Comparison of ENCODE assay signal across 1 cellular context in the genomic region with DNA sequence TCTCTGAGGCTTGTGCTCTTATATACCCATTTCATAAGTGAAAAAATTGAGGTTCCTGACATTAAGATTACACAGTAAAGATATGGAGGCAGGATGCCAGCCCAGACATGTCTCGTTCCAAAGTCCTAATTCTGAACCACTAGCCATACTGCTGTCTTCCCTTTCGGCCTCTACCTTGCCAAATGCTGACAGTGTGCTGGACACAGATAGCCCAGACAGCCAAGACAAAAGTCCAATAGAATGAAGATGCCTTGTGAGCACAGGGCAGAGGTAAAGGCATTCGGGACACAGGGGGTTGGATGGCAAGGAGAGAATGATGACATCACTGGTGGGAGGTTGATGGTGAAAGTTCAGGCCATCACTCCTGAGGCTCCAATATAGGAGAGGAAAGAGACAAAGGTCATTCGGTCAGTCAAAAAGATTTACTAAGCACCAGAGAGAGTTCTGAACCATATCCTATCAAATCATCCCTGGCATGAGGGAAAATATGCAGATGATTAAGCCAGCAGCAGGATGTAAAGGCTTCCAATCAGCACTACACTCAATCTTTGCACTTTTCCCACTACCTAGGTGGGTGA.
A peak's percentile ranks its signal among the peaks of the same experiment; 100 is the strongest.
TF ChIP-seq lines count a peak whose summit lies in the region.

No MANE protein-coding gene starts in this region.

TF ChIP-seq in HepG2, 621 proteins besides CTCF, POLR2A, EP300 and RAD21 (continued from another document and continues in another):
- TF ChIP-seq ARNT (IDR thresholded peaks at IDR 0.05) = no peak
- TF ChIP-seq, protein P1, sequence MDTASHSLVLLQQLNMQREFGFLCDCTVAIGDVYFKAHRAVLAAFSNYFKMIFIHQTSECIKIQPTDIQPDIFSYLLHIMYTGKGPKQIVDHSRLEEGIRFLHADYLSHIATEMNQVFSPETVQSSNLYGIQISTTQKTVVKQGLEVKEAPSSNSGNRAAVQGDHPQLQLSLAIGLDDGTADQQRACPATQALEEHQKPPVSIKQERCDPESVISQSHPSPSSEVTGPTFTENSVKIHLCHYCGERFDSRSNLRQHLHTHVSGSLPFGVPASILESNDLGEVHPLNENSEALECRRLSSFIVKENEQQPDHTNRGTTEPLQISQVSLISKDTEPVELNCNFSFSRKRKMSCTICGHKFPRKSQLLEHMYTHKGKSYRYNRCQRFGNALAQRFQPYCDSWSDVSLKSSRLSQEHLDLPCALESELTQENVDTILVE (CRISPR knock-in tag; IDR thresholded peaks at IDR 0.05) = no peak
- TF ChIP-seq SP4 (CRISPR knock-in tag; IDR thresholded peaks at IDR 0.05) = no peak
- TF ChIP-seq PAWR (CRISPR knock-in tag; IDR thresholded peaks at IDR 0.05; ENCODE audit: borderline replicate concordance) = no peak
- TF ChIP-seq ADNP (CRISPR knock-in tag; IDR thresholded peaks at IDR 0.05) = peak; percentile 42; the same call in 1 of the 2 replicates
- TF ChIP-seq ARID2 (CRISPR knock-in tag; IDR thresholded peaks at IDR 0.05; ENCODE audit: borderline replicate concordance) = no peak
- TF ChIP-seq, protein P2, sequence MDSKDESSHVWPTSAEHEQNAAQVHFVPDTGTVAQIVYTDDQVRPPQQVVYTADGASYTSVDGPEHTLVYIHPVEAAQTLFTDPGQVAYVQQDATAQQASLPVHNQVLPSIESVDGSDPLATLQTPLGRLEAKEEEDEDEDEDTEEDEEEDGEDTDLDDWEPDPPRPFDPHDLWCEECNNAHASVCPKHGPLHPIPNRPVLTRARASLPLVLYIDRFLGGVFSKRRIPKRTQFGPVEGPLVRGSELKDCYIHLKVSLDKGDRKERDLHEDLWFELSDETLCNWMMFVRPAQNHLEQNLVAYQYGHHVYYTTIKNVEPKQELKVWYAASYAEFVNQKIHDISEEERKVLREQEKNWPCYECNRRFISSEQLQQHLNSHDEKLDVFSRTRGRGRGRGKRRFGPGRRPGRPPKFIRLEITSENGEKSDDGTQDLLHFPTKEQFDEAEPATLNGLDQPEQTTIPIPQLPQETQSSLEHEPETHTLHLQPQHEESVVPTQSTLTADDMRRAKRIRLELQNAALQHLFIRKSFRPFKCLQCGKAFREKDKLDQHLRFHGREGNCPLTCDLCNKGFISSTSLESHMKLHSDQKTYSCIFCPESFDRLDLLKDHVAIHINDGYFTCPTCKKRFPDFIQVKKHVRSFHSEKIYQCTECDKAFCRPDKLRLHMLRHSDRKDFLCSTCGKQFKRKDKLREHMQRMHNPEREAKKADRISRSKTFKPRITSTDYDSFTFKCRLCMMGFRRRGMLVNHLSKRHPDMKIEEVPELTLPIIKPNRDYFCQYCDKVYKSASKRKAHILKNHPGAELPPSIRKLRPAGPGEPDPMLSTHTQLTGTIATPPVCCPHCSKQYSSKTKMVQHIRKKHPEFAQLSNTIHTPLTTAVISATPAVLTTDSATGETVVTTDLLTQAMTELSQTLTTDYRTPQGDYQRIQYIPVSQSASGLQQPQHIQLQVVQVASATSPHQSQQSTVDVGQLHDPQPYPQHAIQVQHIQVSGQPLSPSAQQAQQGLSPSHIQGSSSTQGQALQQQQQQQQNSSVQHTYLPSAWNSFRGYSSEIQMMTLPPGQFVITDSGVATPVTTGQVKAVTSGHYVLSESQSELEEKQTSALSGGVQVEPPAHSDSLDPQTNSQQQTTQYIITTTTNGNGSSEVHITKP (CRISPR knock-in tag; IDR thresholded peaks at IDR 0.05; ENCODE audit: low read depth) = no peak
- TF ChIP-seq ZNF780A (CRISPR knock-in tag; IDR thresholded peaks at IDR 0.05) = no peak
- no peak for TF ChIP-seq ZNF3 (CRISPR knock-in tag; IDR thresholded peaks at IDR 0.05)
- TF ChIP-seq HMGA1 (CRISPR knock-in tag; conservative IDR thresholded peaks at IDR 0.05) = no peak
- TF ChIP-seq, protein P3, sequence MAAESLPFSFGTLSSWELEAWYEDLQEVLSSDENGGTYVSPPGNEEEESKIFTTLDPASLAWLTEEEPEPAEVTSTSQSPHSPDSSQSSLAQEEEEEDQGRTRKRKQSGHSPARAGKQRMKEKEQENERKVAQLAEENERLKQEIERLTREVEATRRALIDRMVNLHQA (CRISPR knock-in tag; IDR thresholded peaks at IDR 0.05) = no peak
- TF ChIP-seq ZNF768 (CRISPR knock-in tag; IDR thresholded peaks at IDR 0.05) = no peak
- TF ChIP-seq HOXD1 (CRISPR knock-in tag; IDR thresholded peaks at IDR 0.05) = no peak
- no peak for TF ChIP-seq GMEB2 (CRISPR knock-in tag; IDR thresholded peaks at IDR 0.05; ENCODE audit: low read depth)
- peak; percentile 71 for TF ChIP-seq HNF4A (CRISPR knock-in tag; IDR thresholded peaks at IDR 0.05)
- no peak for TF ChIP-seq TMF1 (CRISPR knock-in tag; IDR thresholded peaks at IDR 0.05; ENCODE audit: low read depth)
- TF ChIP-seq KAT7 (CRISPR knock-in tag; IDR thresholded peaks at IDR 0.05; ENCODE audit: borderline replicate concordance) = no peak; the same call in 1 of the 2 replicates
- 0 out of 2 replicates have a peak, but pooled peaks have one; percentile 23 for TF ChIP-seq NR2C2 (CRISPR knock-in tag; IDR thresholded peaks at IDR 0.05; ENCODE audit: borderline replicate concordance)
- TF ChIP-seq ZBTB8A (CRISPR knock-in tag; IDR thresholded peaks at IDR 0.05; ENCODE audit: borderline replicate concordance, low read depth) = no peak
- no peak for TF ChIP-seq ZNF790 (CRISPR knock-in tag; IDR thresholded peaks at IDR 0.05; ENCODE audit: borderline replicate concordance)
- no peak for TF ChIP-seq DR1 (CRISPR knock-in tag; IDR thresholded peaks at IDR 0.05)
- no peak for TF ChIP-seq ZNF274 (CRISPR knock-in tag; IDR thresholded peaks at IDR 0.05)
- peak; percentile 65 for TF ChIP-seq PPARG (CRISPR knock-in tag; conservative IDR thresholded peaks at IDR 0.05)
- TF ChIP-seq PLRG1 (conservative IDR thresholded peaks at IDR 0.05) = no peak
- no peak for TF ChIP-seq THYN1 (CRISPR knock-in tag; IDR thresholded peaks at IDR 0.05; ENCODE audit: borderline replicate concordance, low read depth)
- TF ChIP-seq TAF1 (CRISPR knock-in tag; IDR thresholded peaks at IDR 0.05) = no peak
- TF ChIP-seq NCOR1 (IDR thresholded peaks at IDR 0.05; ENCODE audit: borderline replicate concordance, low read length) = 0 out of 2 replicates have a peak, but pooled peaks have one; percentile 16
- no peak for TF ChIP-seq ZNF33A (CRISPR knock-in tag; IDR thresholded peaks at IDR 0.05; ENCODE audit: borderline replicate concordance)
- TF ChIP-seq ZNF292 (CRISPR knock-in tag; IDR thresholded peaks at IDR 0.05; ENCODE audit: borderline replicate concordance, low read depth) = 0 out of 2 replicates have a peak, but pooled peaks have one; percentile 40
- no peak for TF ChIP-seq SP1 (IDR thresholded peaks at IDR 0.05)
- peak; percentile 30; the same call in 1 of the 2 replicates for TF ChIP-seq SP1 (CRISPR knock-in tag; IDR thresholded peaks at IDR 0.05)
- TF ChIP-seq ZNF282 (IDR thresholded peaks at IDR 0.05; ENCODE audit: partially characterized antibody) = no peak
- TF ChIP-seq SOX6 (IDR thresholded peaks at IDR 0.05) = no peak
- no peak for TF ChIP-seq SOX6 (CRISPR knock-in tag; IDR thresholded peaks at IDR 0.05)
- TF ChIP-seq GATA4 (IDR thresholded peaks at IDR 0.05; ENCODE audit: borderline replicate concordance, low read depth) = no peak
- no peak for TF ChIP-seq ATAD3A (CRISPR knock-in tag; IDR thresholded peaks at IDR 0.05)
- no peak for TF ChIP-seq SIX4 (CRISPR knock-in tag; IDR thresholded peaks at IDR 0.05)
- no peak for TF ChIP-seq ZSCAN21 (CRISPR knock-in tag; IDR thresholded peaks at IDR 0.05; ENCODE audit: borderline replicate concordance)
- TF ChIP-seq TEAD2 (CRISPR knock-in tag; IDR thresholded peaks at IDR 0.05) = no peak
- TF ChIP-seq ATRX (CRISPR knock-in tag; IDR thresholded peaks at IDR 0.05; ENCODE audit: borderline replicate concordance) = no peak
- no peak for TF ChIP-seq ZNF660 (CRISPR knock-in tag; IDR thresholded peaks at IDR 0.05; ENCODE audit: borderline replicate concordance, low read depth)
- 0 out of 2 replicates have a peak, but pooled peaks have one; percentile 26 for TF ChIP-seq ARID5B (CRISPR knock-in tag; IDR thresholded peaks at IDR 0.05)
- TF ChIP-seq SOX13 (IDR thresholded peaks at IDR 0.05) = no peak
- TF ChIP-seq SOX13 (CRISPR knock-in tag; conservative IDR thresholded peaks at IDR 0.05 in 1 of 2, IDR thresholded peaks at IDR 0.05 in 1 of 2) = peak in 1 of 2 experiments; percentile 24; a peak in 2 of 4 replicates
- no peak for TF ChIP-seq ZNF564 (CRISPR knock-in tag; IDR thresholded peaks at IDR 0.05)
- peak; percentile 68 for TF ChIP-seq SALL1 (CRISPR knock-in tag; IDR thresholded peaks at IDR 0.05)
- TF ChIP-seq ZFP36L2 (CRISPR knock-in tag; IDR thresholded peaks at IDR 0.05) = no peak
- TF ChIP-seq MLX (CRISPR knock-in tag; IDR thresholded peaks at IDR 0.05) = no peak
- no peak for TF ChIP-seq NFYB (CRISPR knock-in tag; IDR thresholded peaks at IDR 0.05)
- TF ChIP-seq ZNF510 (CRISPR knock-in tag; IDR thresholded peaks at IDR 0.05; ENCODE audit: low read depth) = no peak
- no peak for TF ChIP-seq WIZ (CRISPR knock-in tag; IDR thresholded peaks at IDR 0.05)
- no peak for TF ChIP-seq ZNF570 (CRISPR knock-in tag; IDR thresholded peaks at IDR 0.05; ENCODE audit: borderline replicate concordance)
- TF ChIP-seq, protein P4, sequence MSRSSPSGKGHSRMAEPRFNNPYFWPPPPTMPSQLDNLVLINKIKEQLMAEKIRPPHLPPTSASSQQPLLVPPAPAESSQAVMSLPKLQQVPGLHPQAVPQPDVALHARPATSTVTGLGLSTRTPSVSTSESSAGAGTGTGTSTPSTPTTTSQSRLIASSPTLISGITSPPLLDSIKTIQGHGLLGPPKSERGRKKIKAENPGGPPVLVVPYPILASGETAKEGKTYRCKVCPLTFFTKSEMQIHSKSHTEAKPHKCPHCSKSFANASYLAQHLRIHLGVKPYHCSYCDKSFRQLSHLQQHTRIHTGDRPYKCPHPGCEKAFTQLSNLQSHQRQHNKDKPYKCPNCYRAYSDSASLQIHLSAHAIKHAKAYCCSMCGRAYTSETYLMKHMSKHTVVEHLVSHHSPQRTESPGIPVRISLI (CRISPR knock-in tag; IDR thresholded peaks at IDR 0.05; ENCODE audit: borderline replicate concordance) = no peak
- no peak for TF ChIP-seq HDAC6 (IDR thresholded peaks at IDR 0.05; ENCODE audit: low read depth, low read length)
- TF ChIP-seq GATAD1 (CRISPR knock-in tag; IDR thresholded peaks at IDR 0.05) = no peak
- TF ChIP-seq, protein P5, sequence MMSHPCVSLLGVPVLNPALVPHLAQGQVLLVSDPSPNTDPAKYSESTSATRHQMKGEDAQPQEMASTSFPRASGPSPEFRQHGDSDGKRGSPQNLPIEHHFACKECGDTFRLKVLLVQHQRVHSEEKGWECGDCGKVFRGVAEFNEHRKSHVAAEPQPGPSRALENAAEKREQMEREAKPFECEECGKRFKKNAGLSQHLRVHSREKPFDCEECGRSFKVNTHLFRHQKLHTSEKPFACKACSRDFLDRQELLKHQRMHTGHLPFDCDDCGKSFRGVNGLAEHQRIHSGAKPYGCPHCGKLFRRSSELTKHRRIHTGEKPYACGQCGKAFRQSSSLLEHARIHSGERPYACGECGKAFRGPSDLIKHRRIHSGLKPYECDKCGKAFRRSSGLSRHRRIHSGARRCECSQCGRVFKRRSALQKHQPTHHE (CRISPR knock-in tag; IDR thresholded peaks at IDR 0.05; ENCODE audit: borderline replicate concordance) = no peak
- TF ChIP-seq NONO (IDR thresholded peaks at IDR 0.05) = no peak
- no peak for TF ChIP-seq NONO (CRISPR knock-in tag; conservative IDR thresholded peaks at IDR 0.05)
- 0 out of 2 replicates have a peak, but pooled peaks have one; percentile 25 for TF ChIP-seq ATF1 (CRISPR knock-in tag; IDR thresholded peaks at IDR 0.05)
